ENCODE assay signal across 20 cellular contexts in genomic region chr3:150960708-150961684, GRCh38. TPM values are rescaled to one million over a fixed set of nuclear protein-coding genes. Genes with fewer than 3 reads are reported as not detected.
"Had no signal": no experiment of that assay in that cellular context is flagged by ENCODE, and none has a peak within 500 bp of the region (broad histone marks: within the 10 kb centered on the region; RNA-seq: fewer than 3 reads in every experiment).

No MANE protein-coding gene starts in this region.

- H3K36me3 ChIP-seq: gastrocnemius medialis, heart right ventricle, neutrophil, suprapubic skin, upper lobe of left lung had no signal

- H3K36me3 Mint-ChIP-seq: activated naive CD4-positive, alpha-beta T cell treated with anti-CD3 and anti-CD28 coated beads, Interleukin-2, amount 10 ng/mL, durations not matched to agents 7 days and 5 days; naive B cell had no signal

- H3K9me3 ChIP-seq: gastrocnemius medialis, heart right ventricle, neutrophil, suprapubic skin, upper lobe of left lung had no signal

- ATAC-seq: gastrocnemius medialis; heart right ventricle; stimulated activated naive CD8-positive, alpha-beta T cell treated with anti-CD3 and anti-CD28 coated beads, Interleukin-15, Interleukin-2, amounts not matched to agents 100 U/mL and 50 U/mL, for 24 hours had no signal

- H3K4me1 ChIP-seq: gastrocnemius medialis, heart right ventricle, suprapubic skin, upper lobe of left lung had no signal

- H3K27ac Mint-ChIP-seq: activated naive CD4-positive, alpha-beta T cell treated with anti-CD3 and anti-CD28 coated beads, Interleukin-2, amount 10 ng/mL, durations not matched to agents 7 days and 5 days; activated T-helper 2 cell treated with anti-CD3 and anti-CD28 coated beads, Interferon-gamma antibody, Interleukin-2, Interleukin-4, amounts not matched to agents 10 μg/mL and 5 μg/mL and 100 μg/mL, durations not matched to agents 14 hours and 24 hours and 36 hours; endodermal cell; naive B cell had no signal

- H3K27me3 ChIP-seq: gastrocnemius medialis, neutrophil, upper lobe of left lung had no signal

- H3K4me3 ChIP-seq: dorsolateral prefrontal cortex, gastrocnemius medialis, heart right ventricle, lung, skin epidermis, suprapubic skin, upper lobe of left lung had no signal

- H3K4me3 Mint-ChIP-seq: activated naive CD4-positive, alpha-beta T cell treated with anti-CD3 and anti-CD28 coated beads, Interleukin-2, amount 10 ng/mL, durations not matched to agents 7 days and 5 days; endodermal cell; naive B cell had no signal

- H3K27ac ChIP-seq: dorsolateral prefrontal cortex, gastrocnemius medialis, heart right ventricle, neutrophil, skin epidermis, suprapubic skin, upper lobe of left lung had no signal

- H3K9me3 Mint-ChIP-seq: activated naive CD4-positive, alpha-beta T cell treated with anti-CD3 and anti-CD28 coated beads, Interleukin-2, amount 10 ng/mL, durations not matched to agents 7 days and 5 days; activated T-helper 2 cell treated with anti-CD3 and anti-CD28 coated beads, Interferon-gamma antibody, Interleukin-2, Interleukin-4, amounts not matched to agents 10 μg/mL and 5 μg/mL and 100 μg/mL, durations not matched to agents 14 hours and 24 hours and 36 hours; endodermal cell had no signal

- H3K4me1 Mint-ChIP-seq: activated naive CD4-positive, alpha-beta T cell treated with anti-CD3 and anti-CD28 coated beads, Interleukin-2, amount 10 ng/mL, durations not matched to agents 7 days and 5 days; endodermal cell; naive B cell had no signal

- DNase-seq: activated CD4-positive, alpha-beta T cell treated with anti-CD3 and anti-CD28 coated beads, Interleukin-2, amount 50 U/mL, for 48 hours; activated CD4-positive, CD25-positive, alpha-beta regulatory T cell treated with anti-CD3 and anti-CD28 coated beads, Interleukin-2, amount 50 U/mL, for 72 hours; activated naive CD4-positive, alpha-beta T cell treated with anti-CD3 and anti-CD28 coated beads, Interleukin-2, amount 10 ng/mL, durations not matched to agents 7 days and 5 days; dorsolateral prefrontal cortex; endodermal cell; erythroblast; gastrocnemius medialis; heart right ventricle; naive B cell; stimulated activated CD4-positive, alpha-beta T cell treated with anti-CD3 and anti-CD28 coated beads, Interleukin-4, amount 100 ng/mL, for 4 hours; stimulated activated CD8-positive, alpha-beta memory T cell treated with anti-CD3 and anti-CD28 coated beads, Interleukin-4, amount 100 ng/mL, for 48 hours; stimulated activated naive CD8-positive, alpha-beta T cell treated with anti-CD3 and anti-CD28 coated beads, Interleukin-15, Interleukin-2, amounts not matched to agents 100 U/mL and 50 U/mL, for 24 hours; upper lobe of left lung had no signal

RNA-seq across cellular contexts. Expression of gene CLRN1, which starts 11.5 kb away (rescaled TPM):
- total RNA-seq: activated T-helper 2 cell treated with anti-CD3 and anti-CD28 coated beads, Interferon-gamma antibody, Interleukin-2, Interleukin-4, amounts not matched to agents 10 μg/mL and 5 μg/mL and 100 μg/mL, durations not matched to agents 14 hours and 24 hours and 36 hours; endodermal cell; gastrocnemius medialis; heart right ventricle; lung; posterior vena cava; suprapubic skin; T-helper 1 cell treated with Interleukin-12 subunit alpha and Interleukin-12 subunit beta and Interleukin-4 antibody, amounts not matched to agents 30 ng/mL and 1 ng/mL, for 36 hours; upper lobe of left lung had no signal

RNA-seq across cellular contexts. Expression of gene MINDY4B, which starts 55.8 kb away (rescaled TPM):
- total RNA-seq: activated T-helper 2 cell treated with anti-CD3 and anti-CD28 coated beads, Interferon-gamma antibody, Interleukin-2, Interleukin-4, amounts not matched to agents 10 μg/mL and 5 μg/mL and 100 μg/mL, durations not matched to agents 14 hours and 24 hours and 36 hours; endodermal cell; gastrocnemius medialis; lung; posterior vena cava; suprapubic skin; T-helper 1 cell treated with Interleukin-12 subunit alpha and Interleukin-12 subunit beta and Interleukin-4 antibody, amounts not matched to agents 30 ng/mL and 1 ng/mL, for 36 hours; upper lobe of left lung had no signal
